ENCODE assay signal across 27 cellular contexts in genomic region chr15:71056111-71056510, GRCh38. TPM values are rescaled to one million over a fixed set of nuclear protein-coding genes. Genes with fewer than 3 reads are reported as not detected.
"Had no signal": no experiment of that assay in that cellular context is flagged by ENCODE, and none has a peak within 500 bp of the region (broad histone marks: within the 10 kb centered on the region; RNA-seq: fewer than 3 reads in every experiment).

No MANE protein-coding gene starts in this region.

- FAIRE-seq: frontal cortex, kidney, small intestine had no signal

- H3K27ac ChIP-seq: esophagus squamous epithelium, neutrophil, pancreas, right lobe of liver, thoracic aorta, tibial nerve, upper lobe of left lung had no signal

- H3K4me3 Mint-ChIP-seq: endodermal cell; immature natural killer cell; mesothelial cell of epicardium; naive B cell; natural killer cell treated with Interleukin-12 subunit alpha and Interleukin-12 subunit beta and Interleukin-15 and Interleukin-18, amount 100 ng/mL, for 72 hours; neural crest cell; stimulated activated naive B cell treated with anti-CD40 and anti-IgM and Interleukin-4, amounts not matched to agents 10 μg/mL and 1 μg/mL and 100 μg/mL, for 72 hours; stimulated activated naive CD8-positive, alpha-beta T cell treated with anti-CD3 and anti-CD28 coated beads, Interleukin-15, Interleukin-2, amounts not matched to agents 100 ng/mL and 50 ng/mL, for 24 hours had no signal

- H3K4me3 ChIP-seq: esophagus squamous epithelium, lung, mucosa of descending colon, pancreas, right lobe of liver, thoracic aorta, tibial nerve, upper lobe of left lung had no signal

- H3K4me1 ChIP-seq: pancreas, right lobe of liver, tibial nerve, upper lobe of left lung had no signal

- H3K36me3 ChIP-seq: esophagus squamous epithelium, neutrophil, pancreas, right lobe of liver, thoracic aorta, upper lobe of left lung had no signal

- H3K9me3 ChIP-seq: esophagus squamous epithelium, mucosa of descending colon, neutrophil, pancreas, right lobe of liver, thoracic aorta, upper lobe of left lung had no signal

- ATAC-seq: left lobe of liver; natural killer cell treated with Interleukin-12 subunit alpha and Interleukin-12 subunit beta and Interleukin-15 and Interleukin-18, amount 100 ng/mL, for 72 hours; pancreas; right lobe of liver; stimulated activated naive B cell treated with anti-CD40 and anti-IgM and Interleukin-4, amounts not matched to agents 10 μg/mL and 1 μg/mL and 100 μg/mL, for 72 hours had no signal

- H3K9me3 Mint-ChIP-seq: natural killer cell treated with Interleukin-12 subunit alpha and Interleukin-12 subunit beta and Interleukin-15 and Interleukin-18, amount 100 ng/mL, for 72 hours; stimulated activated naive CD8-positive, alpha-beta T cell treated with anti-CD3 and anti-CD28 coated beads, Interleukin-15, Interleukin-2, amounts not matched to agents 100 ng/mL and 50 ng/mL, for 24 hours had no signal

- DNase-seq: effector CD8-positive, alpha-beta T cell; endodermal cell; erythroblast; esophagus squamous epithelium; hypothalamus; immature natural killer cell; kidney; mucosa of descending colon; naive B cell; pancreas; right lobe of liver; small intestine; stimulated activated CD4-positive, alpha-beta T cell treated with anti-CD3 and anti-CD28 coated beads, Interleukin-15, amount 100 ng/mL, for 24 hours; stimulated activated CD4-positive, alpha-beta T cell treated with anti-CD3 and anti-CD28 coated beads, Interleukin-2, amount 100 ng/mL, for 48 hours; stimulated activated naive B cell treated with anti-CD40 and anti-IgM and Interleukin-4, amounts not matched to agents 10 μg/mL and 1 μg/mL and 100 μg/mL, for 72 hours; upper lobe of left lung had no signal

- H3K27me3 Mint-ChIP-seq: progenitor cell of endocrine pancreas had no signal

- H3K27me3 ChIP-seq: esophagus squamous epithelium, neutrophil, pancreas, right lobe of liver, tibial nerve, upper lobe of left lung had no signal

- H3K36me3 Mint-ChIP-seq: immature natural killer cell; natural killer cell treated with Interleukin-12 subunit alpha and Interleukin-12 subunit beta and Interleukin-15 and Interleukin-18, amount 100 ng/mL, for 72 hours; stimulated activated naive B cell treated with anti-CD40 and anti-IgM and Interleukin-4, amounts not matched to agents 10 μg/mL and 1 μg/mL and 100 μg/mL, for 72 hours had no signal

- H3K4me1 Mint-ChIP-seq: endodermal cell; immature natural killer cell; naive B cell; stimulated activated naive B cell treated with anti-CD40 and anti-IgM and Interleukin-4, amounts not matched to agents 10 μg/mL and 1 μg/mL and 100 μg/mL, for 72 hours had no signal

- H3K27ac Mint-ChIP-seq: endodermal cell; immature natural killer cell; mesothelial cell of epicardium; naive B cell; natural killer cell treated with Interleukin-12 subunit alpha and Interleukin-12 subunit beta and Interleukin-15 and Interleukin-18, amount 100 ng/mL, for 72 hours; progenitor cell of endocrine pancreas; stimulated activated naive B cell treated with anti-CD40 and anti-IgM and Interleukin-4, amounts not matched to agents 10 μg/mL and 1 μg/mL and 100 μg/mL, for 72 hours; stimulated activated naive CD8-positive, alpha-beta T cell treated with anti-CD3 and anti-CD28 coated beads, Interleukin-15, Interleukin-2, amounts not matched to agents 100 ng/mL and 50 ng/mL, for 24 hours had no signal

RNA-seq across cellular contexts. Expression of gene THSD4, which starts 59.2 kb away (rescaled TPM):
- total RNA-seq: natural killer cell treated with Interleukin-12 subunit alpha and Interleukin-12 subunit beta and Interleukin-15 and Interleukin-18, amount 100 ng/mL, for 72 hours had no signal
- polyA plus RNA-seq: immature natural killer cell had no signal
